Comparison of ENCODE assay signal across 15 cellular contexts in genomic region chr9:17942498-17942897, GRCh38.
DNase-seq lines count a peak whose midpoint lies in the region; ATAC-seq and TF ChIP-seq lines count a peak whose summit lies in the region.
"Had no signal": no experiment of that assay in that cellular context is flagged by ENCODE, and none has a peak within 500 bp of the region (broad histone marks: within the 10 kb centered on the region; RNA-seq: fewer than 3 reads in every experiment).

No MANE protein-coding gene starts in this region.

- no peaks in the 10 kb centered on the region for H3K27me3 ChIP-seq in testis

- no peak for ATAC-seq in GM18858 (IDR thresholded peaks at IDR 0.05; ENCODE audit: unreplicated experiment)

- WGBS in testis, 2 donors: 97 to 100% methylated on average over 1 of the region's 1 CpG

- intact Hi-C loops in testis (cut with DNase I; ENCODE audit: low total_unique reads): no loop called here

- TF ChIP-seq CTCF in testis (IDR thresholded peaks at IDR 0.05): no peak

- H3K27ac ChIP-seq in testis: no peak overlapping the region

- H3K4me3 ChIP-seq in testis: no peak overlapping the region

- DNase-seq in COR-L47 (lab: John Stamatoyannopoulos, UW) (peak; percentile 81), NCI-H128 (lab: John Stamatoyannopoulos, UW; ENCODE audit: unreplicated experiment) (peak; percentile 2), NCI-H2171 (lab: John Stamatoyannopoulos, UW) (peak; percentile 33), RPMI8226 (peak; percentile 90), testis (no peak), DMS114 treated with DMSO at 0.1 percent for 48 hours (lab: John Stamatoyannopoulos, UW; ENCODE audit: unreplicated experiment) (no peak)
- DNase-seq: AML-193; CD4-positive, CD25-positive, alpha-beta regulatory T cell; GF-D8; GOT3; KBM-7; NCI-H1092 treated with DMSO at 0.1 percent for 48 hours; NCI-H774; SHP77 treated with DMSO at 0.1 percent for 48 hours had no signal

- no peaks in the 10 kb centered on the region for H3K9me3 ChIP-seq in testis

- TF ChIP-seq POLR2A in testis (IDR thresholded peaks at IDR 0.05): no peak

- H3K36me3 ChIP-seq in testis (ENCODE audit: low read depth, missing control alignments): no peaks in the 10 kb centered on the region

- no peaks in the 10 kb centered on the region for H3K4me1 ChIP-seq in testis

Comparison
In these comparisons a context has a peak if more than half of its experiments do, and no peak if none do; other contexts are left out.
1. DNase-seq: peak in COR-L47 (single experiment), NCI-H128 (single experiment), NCI-H2171 (single experiment) and RPMI8226 (single experiment); none in testis (single experiment) and DMS114 treated with DMSO at 0.1 percent for 48 hours (single experiment).